Comparison of ENCODE assay signal across 10 cellular contexts in the genomic region with DNA sequence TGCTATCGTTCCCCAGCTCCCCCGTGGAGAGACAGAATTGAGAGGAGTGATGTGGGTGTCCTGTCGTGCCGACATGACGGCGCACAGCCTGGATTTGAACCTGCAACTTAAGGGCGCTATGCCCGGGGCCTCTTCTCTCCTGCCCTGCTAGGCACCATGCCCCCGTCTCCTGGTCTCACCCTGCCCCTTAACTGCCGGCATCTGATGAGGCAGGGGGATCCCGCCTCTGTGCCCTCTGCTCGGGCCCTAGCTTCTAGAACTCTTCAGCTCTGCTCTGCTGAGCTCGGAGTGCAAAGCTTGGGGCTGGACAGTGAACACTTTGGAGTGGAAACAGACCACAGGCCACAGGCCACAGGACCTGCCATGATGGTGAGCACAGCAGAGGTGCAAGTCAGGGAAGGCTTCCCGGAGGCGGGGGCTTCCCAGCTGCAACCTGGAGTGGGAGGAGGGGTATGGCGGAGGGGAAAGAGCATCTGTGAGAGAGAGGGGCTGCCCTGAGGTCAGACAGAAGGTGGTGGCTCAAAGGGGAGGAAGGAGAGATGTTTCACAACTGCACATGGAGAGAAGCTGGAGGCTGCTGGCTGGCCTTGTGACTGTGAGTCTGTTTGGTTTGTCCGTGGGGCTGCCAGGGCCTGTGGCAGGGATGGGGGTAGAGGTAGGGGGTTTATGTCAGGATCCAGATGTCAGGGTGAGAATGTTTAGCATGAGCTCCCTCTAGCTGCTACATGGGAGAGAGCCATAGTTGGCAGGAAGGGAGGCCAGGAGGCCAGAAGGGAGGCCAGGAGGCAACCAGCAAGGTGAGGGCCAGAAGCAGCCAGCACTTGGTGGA.
DNase-seq lines count a peak whose midpoint lies in the region; TF ChIP-seq lines count a peak whose summit lies in the region.
"Had no signal": no experiment of that assay in that cellular context is flagged by ENCODE, and none has a peak within 500 bp of the region (broad histone marks: within the 10 kb centered on the region; RNA-seq: fewer than 3 reads in every experiment).

No MANE protein-coding gene starts in this region.

- no TSS peak for BruUV-seq in OCI-LY7 (replicated peaks; lab: Mats Ljungman, UMichigan)

- H3K4me1 Mint-ChIP-seq in T-helper 2 cell treated with Interferon-gamma antibody and Interleukin-4, amounts not matched to agents 5 μg/mL and 100 μg/mL, for 36 hours (ENCODE audit: low read depth), result peaks cover 6% of the 10 kb centered on the region

- no peaks in the 10 kb centered on the region for H3K9me3 Mint-ChIP-seq in T-helper 2 cell treated with Interferon-gamma antibody and Interleukin-4, amounts not matched to agents 5 μg/mL and 100 μg/mL, for 36 hours

- H2AFZ ChIP-seq in OCI-LY7 (ENCODE audit: low read length), result no peak overlapping the region

- TF ChIP-seq CTCF in AG04449 (IDR thresholded peaks at IDR 0.05; ENCODE audit: insufficient read depth, low read length, missing control alignments) (peak; percentile 5), GM12874 (IDR thresholded peaks at IDR 0.05; ENCODE audit: insufficient read depth, low read depth, low read length) (peak; percentile 19; the same call in 1 of the 2 replicates), OCI-LY7 (conservative IDR thresholded peaks at IDR 0.05; ENCODE audit: low read length) (peak; percentile 70), fibroblast of villous mesenchyme (IDR thresholded peaks at IDR 0.05; ENCODE audit: insufficient read depth, low read depth, low read length) (peak; percentile 17)

- no peaks in the 10 kb centered on the region for H3K9me2 ChIP-seq in OCI-LY7 (ENCODE audit: insufficient read depth, low read length)

- no peaks in the 10 kb centered on the region for H3K36me3 Mint-ChIP-seq in T-helper 2 cell treated with Interferon-gamma antibody and Interleukin-4, amounts not matched to agents 5 μg/mL and 100 μg/mL, for 36 hours (ENCODE audit: low read depth)

- CTCF ChIA-PET in AG04449 (lab: Yijun Ruan, JAX) (interaction anchor here (0.5 to 3.2 kb wide), 8 partner anchors 9 to 376 kb away, joined by 3 to 14 read pairs (median 4); a partner anchor contains a TSS), OCI-LY7 (lab: Charles Lee; ENCODE audit: unreplicated experiment) (no interaction called here)

- no peak overlapping the region for H3K27ac ChIP-seq in OCI-LY7 (ENCODE audit: low read depth, low read length, poor library complexity, severe bottlenecking)

- intact Hi-C loops in OCI-LY7 (cut with micrococcal nuclease; ENCODE audit: unreplicated experiment), result loop anchor here (5.0 kb wide), 1 partner anchor 374 kb away; no protein-coding TSS in a partner anchor

- no peaks in the 10 kb centered on the region for H3K9me3 ChIP-seq in OCI-LY7 (ENCODE audit: low read length)

- peaks cover 38% of the 10 kb centered on the region for H3K4me1 ChIP-seq in OCI-LY7 (ENCODE audit: insufficient read depth, low read length, poor library complexity, severe bottlenecking)

- POLR2A ChIA-PET in AG04449 (lab: Yijun Ruan, JAX) (no interaction called here), OCI-LY7 (lab: Charles Lee) (interaction anchor here (1.4 kb wide), 1 partner anchor 9 kb away, joined by 3 read pairs; no protein-coding TSS in a partner anchor)

- H3K4me3 ChIP-seq in AG04449 (ENCODE audit: low read depth, low read length) (no peak overlapping the region), OCI-LY7 (ENCODE audit: low read depth, low read length, poor library complexity, severe bottlenecking) (no peak overlapping the region), fibroblast of villous mesenchyme (ENCODE audit: low read depth, low read length) (no peak overlapping the region)

- no peak overlapping the region for H3K27ac Mint-ChIP-seq in T-helper 2 cell treated with Interferon-gamma antibody and Interleukin-4, amounts not matched to agents 5 μg/mL and 100 μg/mL, for 36 hours

- DNase-seq in AG04449 (ENCODE audit: low read depth, low spot score) (no peak), OCI-LY7 (ENCODE audit: low spot score) (peak; percentile 50), fibroblast of villous mesenchyme (ENCODE audit: low read depth) (peak; percentile 16), NCI-H510A treated with DMSO at 0.1 percent for 48 hours (lab: John Stamatoyannopoulos, UW) (no peak), NCI-H2227 treated with DMSO at 0.1 percent for 48 hours (lab: John Stamatoyannopoulos, UW) (no peak)
- no peak for DNase-seq in stimulated activated CD4-positive, alpha-beta T cell treated with anti-CD3 and anti-CD28 coated beads, Interleukin-4, amount 100 ng/mL, for 24 hours
- no peak for DNase-seq in T-helper 2 cell treated with Interferon-gamma antibody and Interleukin-4, amounts not matched to agents 5 μg/mL and 100 μg/mL, for 36 hours (ENCODE audit: low spot score)
- DNase-seq: EL, NCI-H526 had no signal

- peaks cover 19% of the 10 kb centered on the region; the same call in 1 of the 2 replicates for H3K36me3 ChIP-seq in OCI-LY7 (ENCODE audit: insufficient read depth, low read length)

- H3K27me3 Mint-ChIP-seq in T-helper 2 cell treated with Interferon-gamma antibody and Interleukin-4, amounts not matched to agents 5 μg/mL and 100 μg/mL, for 36 hours (ENCODE audit: low read depth), result peaks cover 5% of the 10 kb centered on the region

- peaks cover 97% of the 10 kb centered on the region for H3K79me2 ChIP-seq in OCI-LY7 (ENCODE audit: insufficient read depth, low read depth, low read length)

- no peak overlapping the region for H3K4me2 ChIP-seq in OCI-LY7 (ENCODE audit: low read length)

- H3K4me3 Mint-ChIP-seq in T-helper 2 cell treated with Interferon-gamma antibody and Interleukin-4, amounts not matched to agents 5 μg/mL and 100 μg/mL, for 36 hours, result no peak overlapping the region

- peaks cover 4% of the 10 kb centered on the region for H4K20me1 ChIP-seq in OCI-LY7 (ENCODE audit: insufficient read depth, low read length)

Comparison
In these comparisons a context has a peak if more than half of its experiments do, and no peak if none do; other contexts are left out.
1. DNase-seq: peak in OCI-LY7 (single experiment) and fibroblast of villous mesenchyme (single experiment); none in AG04449 (single experiment), stimulated activated CD4-positive, alpha-beta T cell treated with anti-CD3 and anti-CD28 coated beads, Interleukin-4, amount 100 ng/mL, for 24 hours (single experiment), NCI-H510A treated with DMSO at 0.1 percent for 48 hours (single experiment), T-helper 2 cell treated with Interferon-gamma antibody and Interleukin-4, amounts not matched to agents 5 μg/mL and 100 μg/mL, for 36 hours (single experiment) and NCI-H2227 treated with DMSO at 0.1 percent for 48 hours (single experiment).
2. CTCF ChIP-seq: peak in every context shown above with its lines; median percentile 70 in OCI-LY7; 19 in GM12874; 17 in fibroblast of villous mesenchyme; 5 in AG04449.